In the genomic region with DNA sequence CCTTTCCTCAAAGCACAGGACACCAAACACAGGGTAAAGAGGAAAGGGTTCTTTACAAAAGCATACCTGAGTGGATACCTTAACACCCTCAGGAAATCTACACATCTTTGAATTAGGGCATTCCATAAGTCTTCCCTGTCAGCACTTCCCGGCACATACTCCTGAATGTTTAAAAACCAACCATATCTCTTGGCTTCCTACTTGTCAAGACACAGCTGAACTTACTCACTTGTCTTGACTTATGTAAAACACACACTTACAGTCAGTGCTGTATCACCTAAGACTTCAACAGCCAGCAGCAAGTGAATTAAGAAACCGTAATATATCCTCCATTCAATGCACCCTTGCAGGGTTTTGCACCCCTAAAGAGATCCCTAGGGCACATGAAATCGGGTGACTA, we compare ENCODE assay signal across 25 cellular contexts.
"Had no signal": no experiment of that assay in that cellular context is flagged by ENCODE, and none has a peak within 500 bp of the region (broad histone marks: within the 10 kb centered on the region; RNA-seq: fewer than 3 reads in every experiment).

No MANE protein-coding gene starts in this region.

- ATAC-seq: activated T-cell treated with anti-CD3 and anti-CD28 coated beads, Interleukin-2, amount 50 U/mL, for 4 hours; heart left ventricle; left cardiac atrium; naive thymus-derived CD8-positive, alpha-beta T cell; sciatic nerve; stimulated activated memory B cell treated with anti-CD40 and anti-IgM and Interleukin-4, amounts not matched to agents 10 μg/mL and 1 μg/mL and 100 μg/mL, for 72 hours; WTC11 had no signal

- FAIRE-seq: islet of Langerhans, small intestine had no signal

- H3K4me3 Mint-ChIP-seq: activated naive CD8-positive, alpha-beta T cell; activated T-cell treated with anti-CD3 and anti-CD28 coated beads, Interleukin-2, amount 50 U/mL, for 4 hours; naive thymus-derived CD8-positive, alpha-beta T cell; neural progenitor cell; stimulated activated memory B cell treated with anti-CD40 and anti-IgM and Interleukin-4, amounts not matched to agents 10 μg/mL and 1 μg/mL and 100 μg/mL, for 72 hours; WTC11 had no signal

- H3K27me3 ChIP-seq: adrenal gland, heart left ventricle, neural progenitor cell, stomach, suprapubic skin, transverse colon, uterus had no signal

- H3K9me3 ChIP-seq: adrenal gland, heart left ventricle, stomach, suprapubic skin, transverse colon, uterus had no signal

- H3K36me3 ChIP-seq: adrenal gland, neural progenitor cell, stomach, suprapubic skin, transverse colon, uterus had no signal

- H3K4me1 ChIP-seq: neural progenitor cell had no signal

- H3K4me3 ChIP-seq: adrenal gland, coronary artery, heart left ventricle, neural progenitor cell, stomach, suprapubic skin, transverse colon, uterus had no signal

- H3K9me3 Mint-ChIP-seq: activated T-cell treated with anti-CD3 and anti-CD28 coated beads, Interleukin-2, amount 50 U/mL, for 4 hours; activated T-helper 2 cell treated with anti-CD3 and anti-CD28 coated beads, Interferon-gamma antibody, Interleukin-2, Interleukin-4, amounts not matched to agents 10 μg/mL and 5 μg/mL and 100 μg/mL, durations not matched to agents 14 hours and 24 hours and 36 hours; naive thymus-derived CD8-positive, alpha-beta T cell; neural progenitor cell; stimulated activated memory B cell treated with anti-CD40 and anti-IgM and Interleukin-4, amounts not matched to agents 10 μg/mL and 1 μg/mL and 100 μg/mL, for 72 hours; WTC11 had no signal

- H3K36me3 Mint-ChIP-seq: WTC11 had no signal

- H3K27me3 Mint-ChIP-seq: activated naive CD8-positive, alpha-beta T cell; naive thymus-derived CD8-positive, alpha-beta T cell; stimulated activated memory B cell treated with anti-CD40 and anti-IgM and Interleukin-4, amounts not matched to agents 10 μg/mL and 1 μg/mL and 100 μg/mL, for 72 hours had no signal

- H3K27ac ChIP-seq: adrenal gland, coronary artery, heart left ventricle, neural progenitor cell, stomach, suprapubic skin, transverse colon, uterus had no signal

- H3K4me2 ChIP-seq: neural progenitor cell had no signal

- H2AFZ ChIP-seq: neural progenitor cell had no signal

- DNase-seq: activated CD4-positive, alpha-beta T cell treated with anti-CD3 and anti-CD28 coated beads, Interleukin-2, amount 50 U/mL, for 4 hours; activated CD8-positive, alpha-beta memory T cell treated with anti-CD3 and anti-CD28 coated beads, Interleukin-2, amount 50 U/mL, for 48 hours; activated naive CD4-positive, alpha-beta T cell; activated T-cell treated with anti-CD3 and anti-CD28 coated beads, Interleukin-2, amount 50 U/mL, for 4 hours; adrenal gland; cerebellar nuclear complex; heart left ventricle; left cardiac atrium; mesendoderm; naive thymus-derived CD8-positive, alpha-beta T cell; small intestine; stimulated activated CD4-positive, alpha-beta T cell treated with anti-CD3 and anti-CD28 coated beads, Interleukin-15, amount 100 ng/mL, for 24 hours; stomach; T-helper 9 cell; transverse colon; uterus had no signal

- H3K9ac ChIP-seq: neural progenitor cell had no signal

- H3K27ac Mint-ChIP-seq: activated naive CD8-positive, alpha-beta T cell; activated T-helper 2 cell treated with anti-CD3 and anti-CD28 coated beads, Interferon-gamma antibody, Interleukin-2, Interleukin-4, amounts not matched to agents 10 μg/mL and 5 μg/mL and 100 μg/mL, durations not matched to agents 14 hours and 24 hours and 36 hours; neural progenitor cell; stimulated activated memory B cell treated with anti-CD40 and anti-IgM and Interleukin-4, amounts not matched to agents 10 μg/mL and 1 μg/mL and 100 μg/mL, for 72 hours; WTC11 had no signal
